30 cellular contexts compared by ENCODE assay signal in the genomic region with DNA sequence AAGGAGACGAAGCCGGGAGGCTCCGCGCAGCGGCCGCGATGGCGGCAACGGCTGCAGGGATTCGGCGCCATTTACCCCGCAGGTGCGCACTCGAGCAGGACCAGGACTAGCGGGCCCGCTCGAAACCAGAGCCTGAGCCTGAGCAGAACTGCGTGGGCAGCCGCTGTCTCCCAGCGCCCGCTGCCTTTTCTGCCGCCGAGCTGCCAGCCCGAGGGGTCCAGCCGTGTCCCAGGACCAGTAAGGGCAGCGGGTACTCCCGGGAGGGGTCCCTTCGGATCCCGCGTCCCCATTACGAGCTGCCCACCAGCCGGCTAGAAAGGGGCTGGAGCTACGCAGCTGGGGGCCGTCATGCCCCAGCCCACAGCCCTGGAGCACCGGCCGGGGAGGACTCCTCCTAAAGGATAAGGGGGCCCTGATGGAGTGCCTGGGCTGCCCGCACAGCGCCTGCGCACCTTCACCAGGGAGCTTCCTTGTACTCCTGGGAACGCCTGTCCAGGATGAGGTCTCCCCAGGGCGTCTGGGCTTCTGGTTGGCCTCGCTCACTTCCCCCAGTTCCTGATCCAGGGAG. TPM values are rescaled to one million over a fixed set of nuclear protein-coding genes. Genes with fewer than 3 reads are reported as not detected.
DNase-seq lines count a peak whose midpoint lies in the region; ATAC-seq and TF ChIP-seq lines count a peak whose summit lies in the region.
"Had no signal": no experiment of that assay in that cellular context is flagged by ENCODE, and none has a peak within 500 bp of the region (broad histone marks: within the 10 kb centered on the region; RNA-seq: fewer than 3 reads in every experiment).

No MANE protein-coding gene starts in this region.

- no peaks in the 10 kb centered on the region for H3K36me3 ChIP-seq in HUES64 (ENCODE audit: insufficient read depth, low read length)
- H3K36me3 ChIP-seq in hepatocyte (replicated peaks; ENCODE audit: insufficient read depth, low read depth): no peaks in the 10 kb centered on the region
- no peaks in the 10 kb centered on the region for H3K36me3 ChIP-seq in mesodermal cell (ENCODE audit: control insufficient read depth, insufficient read depth, low read length)
- H3K36me3 ChIP-seq: Peyer's patch, prostate gland, suprapubic skin, vagina had no signal

- H3K27ac Mint-ChIP-seq in stimulated activated memory B cell treated with anti-CD40 and anti-IgM and Interleukin-4, amounts not matched to agents 10 μg/mL and 1 μg/mL and 100 μg/mL, for 72 hours: no peak overlapping the region
- H3K27ac Mint-ChIP-seq: activated naive CD8-positive, alpha-beta T cell; activated T-helper 1 cell treated with anti-CD3 and anti-CD28 coated beads, Interleukin-12 subunit alpha, Interleukin-12 subunit beta, Interleukin-2, Interleukin-4 antibody, amounts not matched to agents 30 ng/mL and 10 ng/mL and 1 ng/mL, durations not matched to agents 14 hours and 24 hours and 36 hours; CD4-positive, alpha-beta T cell; natural killer cell; stimulated activated effector memory CD8-positive, alpha-beta T cell treated with anti-CD3 and anti-CD28 coated beads, Interleukin-12 subunit alpha, Interleukin-12 subunit beta, amount 100 ng/mL, for 72 hours; T-helper 2 cell treated with Interferon-gamma antibody and Interleukin-4, amounts not matched to agents 5 μg/mL and 100 μg/mL, for 36 hours had no signal

- H3K4me1 Mint-ChIP-seq in stimulated activated memory B cell treated with anti-CD40 and anti-IgM and Interleukin-4, amounts not matched to agents 10 μg/mL and 1 μg/mL and 100 μg/mL, for 72 hours: peaks cover 14% of the 10 kb centered on the region
- H3K4me1 Mint-ChIP-seq: central memory CD8-positive, alpha-beta T cell; natural killer cell had no signal

- no peaks in the 10 kb centered on the region for H3K36me3 Mint-ChIP-seq in stimulated activated memory B cell treated with anti-CD40 and anti-IgM and Interleukin-4, amounts not matched to agents 10 μg/mL and 1 μg/mL and 100 μg/mL, for 72 hours
- H3K36me3 Mint-ChIP-seq: activated naive CD8-positive, alpha-beta T cell; natural killer cell; stimulated activated effector memory CD8-positive, alpha-beta T cell treated with anti-CD3 and anti-CD28 coated beads, Interleukin-12 subunit alpha, Interleukin-12 subunit beta, amount 100 ng/mL, for 72 hours had no signal

- WGBS in HUES64: 6% methylated on average over 42 of the region's 42 CpGs
- 51% methylated on average over 41 of the region's 42 CpGs for WGBS in hepatocyte (ENCODE audit: low lambda C conversion rate, missing lambda C conversion rate)
- 13 to 17% methylated on average over 38 to 40 of the region's 42 CpGs for WGBS in mesodermal cell (ENCODE audit: insufficient coverage in 2 of 2), 2 experiments

- peak; percentile 24 for ATAC-seq in stimulated activated memory B cell treated with anti-CD40 and anti-IgM and Interleukin-4, amounts not matched to agents 10 μg/mL and 1 μg/mL and 100 μg/mL, for 72 hours
- ATAC-seq in HG03442 (IDR thresholded peaks at IDR 0.05; ENCODE audit: unreplicated experiment) (no peak), HG02973 (IDR thresholded peaks at IDR 0.05; ENCODE audit: unreplicated experiment) (no peak), HG02588 (IDR thresholded peaks at IDR 0.05; ENCODE audit: unreplicated experiment) (no peak)
- ATAC-seq: natural killer cell had no signal

- peaks cover 72% of the 10 kb centered on the region for H3K27me3 ChIP-seq in HUES64 (ENCODE audit: insufficient read depth, low read length)
- H3K27me3 ChIP-seq in hepatocyte: peaks cover 15% of the 10 kb centered on the region
- H3K27me3 ChIP-seq: vagina had no signal

- H2AFZ ChIP-seq in hepatocyte: no peak overlapping the region

- H3K9me2 ChIP-seq in hepatocyte (replicated peaks; ENCODE audit: insufficient read depth): no peaks in the 10 kb centered on the region

- no peak overlapping the region for H3K4me3 Mint-ChIP-seq in stimulated activated memory B cell treated with anti-CD40 and anti-IgM and Interleukin-4, amounts not matched to agents 10 μg/mL and 1 μg/mL and 100 μg/mL, for 72 hours
- H3K4me3 Mint-ChIP-seq: activated naive CD8-positive, alpha-beta T cell; activated T-helper 1 cell treated with anti-CD3 and anti-CD28 coated beads, Interleukin-12 subunit alpha, Interleukin-12 subunit beta, Interleukin-2, Interleukin-4 antibody, amounts not matched to agents 30 ng/mL and 10 ng/mL and 1 ng/mL, durations not matched to agents 14 hours and 24 hours and 36 hours; CD4-positive, alpha-beta T cell; central memory CD8-positive, alpha-beta T cell; natural killer cell; stimulated activated effector memory CD8-positive, alpha-beta T cell treated with anti-CD3 and anti-CD28 coated beads, Interleukin-12 subunit alpha, Interleukin-12 subunit beta, amount 100 ng/mL, for 72 hours; T-helper 2 cell treated with Interferon-gamma antibody and Interleukin-4, amounts not matched to agents 5 μg/mL and 100 μg/mL, for 36 hours had no signal

- no peaks in the 10 kb centered on the region for H3K79me2 ChIP-seq in hepatocyte

- H3K27ac ChIP-seq in HUES64 (ENCODE audit: low read depth, low read length): peak overlapping the region; percentile 30; the same call in 1 of the 2 replicates
- no peak overlapping the region for H3K27ac ChIP-seq in hepatocyte
- H3K27ac ChIP-seq in mesodermal cell (ENCODE audit: low read depth, low read length, severe bottlenecking): no peak overlapping the region
- H3K27ac ChIP-seq: Peyer's patch, prostate gland, suprapubic skin, vagina, VCaP had no signal

- H3K9ac ChIP-seq in HUES64 (ENCODE audit: low read depth, low read length): peak overlapping the region; percentile 61; the same call in 1 of the 2 replicates

- H3K4me3 ChIP-seq in HUES64 (ENCODE audit: low read length): peak overlapping the region; percentile 56
- H3K4me3 ChIP-seq in hepatocyte: no peak overlapping the region
- peak overlapping the region; percentile 49 for H3K4me3 ChIP-seq in mesodermal cell (ENCODE audit: extremely low read depth, insufficient read depth, low read length, poor library complexity, severe bottlenecking)
- H3K4me3 ChIP-seq: prostate gland, suprapubic skin, vagina had no signal

- peaks cover 4% of the 10 kb centered on the region for H3K9me3 Mint-ChIP-seq in stimulated activated memory B cell treated with anti-CD40 and anti-IgM and Interleukin-4, amounts not matched to agents 10 μg/mL and 1 μg/mL and 100 μg/mL, for 72 hours
- H3K9me3 Mint-ChIP-seq: activated T-helper 1 cell treated with anti-CD3 and anti-CD28 coated beads, Interleukin-12 subunit alpha, Interleukin-12 subunit beta, Interleukin-2, Interleukin-4 antibody, amounts not matched to agents 30 ng/mL and 10 ng/mL and 1 ng/mL, durations not matched to agents 14 hours and 24 hours and 36 hours; CD4-positive, alpha-beta T cell; central memory CD8-positive, alpha-beta T cell; natural killer cell; stimulated activated effector memory CD8-positive, alpha-beta T cell treated with anti-CD3 and anti-CD28 coated beads, Interleukin-12 subunit alpha, Interleukin-12 subunit beta, amount 100 ng/mL, for 72 hours; T-helper 2 cell treated with Interferon-gamma antibody and Interleukin-4, amounts not matched to agents 5 μg/mL and 100 μg/mL, for 36 hours had no signal

- DNase-seq in hepatocyte (ENCODE audit: low spot score): no peak
- DNase-seq: activated CD4-positive, alpha-beta T cell treated with anti-CD3 and anti-CD28 coated beads, Interleukin-2, amount 50 U/mL, for 1 hour; CD4-positive, alpha-beta T cell; GDM1; hippocampal formation; midbrain; natural killer cell; NCI-H1105 treated with DMSO at 0.1 percent for 48 hours; NCI-H2081; NCI-H510A; Peyer's patch; stimulated activated CD4-positive, alpha-beta T cell treated with anti-CD3 and anti-CD28 coated beads, Interleukin-2, amount 100 ng/mL, for 24 hours had no signal

- peaks cover 21% of the 10 kb centered on the region for H3K4me1 ChIP-seq in HUES64 (ENCODE audit: insufficient read depth, low read length)
- peaks cover 19% of the 10 kb centered on the region for H3K4me1 ChIP-seq in hepatocyte (ENCODE audit: insufficient read depth)
- H3K4me1 ChIP-seq in mesodermal cell (ENCODE audit: control insufficient read depth, insufficient read depth, low read length, poor library complexity, severe bottlenecking): peaks cover 31% of the 10 kb centered on the region
- H3K4me1 ChIP-seq: prostate gland had no signal

- TF ChIP-seq CTCF in hepatocyte (IDR thresholded peaks at IDR 0.05; ENCODE audit: poor library complexity): no peak

- H3K9me3 ChIP-seq in HUES64 (ENCODE audit: insufficient read depth, low read depth, low read length) (no peaks in the 10 kb centered on the region), hepatocyte (ENCODE audit: low read depth) (no peaks in the 10 kb centered on the region), mesodermal cell (ENCODE audit: control insufficient read depth, low read length) (no peaks in the 10 kb centered on the region)
- H3K9me3 ChIP-seq: Peyer's patch, prostate gland, suprapubic skin, vagina had no signal

- no peaks in the 10 kb centered on the region for H4K20me1 ChIP-seq in hepatocyte (ENCODE audit: insufficient read depth, poor library complexity, severe bottlenecking)

- peak overlapping the region; percentile 63 for H3K4me2 ChIP-seq in hepatocyte

- peaks cover 52% of the 10 kb centered on the region for H3K27me3 Mint-ChIP-seq in stimulated activated memory B cell treated with anti-CD40 and anti-IgM and Interleukin-4, amounts not matched to agents 10 μg/mL and 1 μg/mL and 100 μg/mL, for 72 hours

RNA-seq across cellular contexts. Expression of gene ALPP, which starts 9.9 kb away (rescaled TPM):
- not detected for polyA plus RNA-seq in HUES64 (2013, experiment 1 of 2)
- 0.13 TPM for polyA plus RNA-seq in HUES64 (2013, experiment 2 of 2)
- total RNA-seq in hepatocyte: 6.5 and 8.7 TPM in 2 replicates
- 1.2 and 1.3 TPM in 2 replicates for polyA plus RNA-seq in hepatocyte
- not detected for polyA plus RNA-seq in mesodermal cell (2013, experiment 1 of 2)
- not detected for polyA plus RNA-seq in mesodermal cell (2013, experiment 2 of 2)
- total RNA-seq: activated T-helper 1 cell treated with anti-CD3 and anti-CD28 coated beads, Interleukin-12 subunit alpha, Interleukin-12 subunit beta, Interleukin-2, Interleukin-4 antibody, amounts not matched to agents 30 ng/mL and 10 ng/mL and 1 ng/mL, durations not matched to agents 14 hours and 24 hours and 36 hours; CD4-positive, alpha-beta T cell; epithelial cell of proximal tubule; fibroblast of villous mesenchyme; Peyer's patch; skeletal muscle tissue; suprapubic skin; vagina had no signal

RNA-seq across cellular contexts. Expression of gene ALPG, which starts 18.2 kb away (rescaled TPM):
- 0.35 TPM for polyA plus RNA-seq in HUES64 (2013, experiment 1 of 2)
- 0.38 TPM for polyA plus RNA-seq in HUES64 (2013, experiment 2 of 2)
- total RNA-seq in hepatocyte: 0.16 and 1.5 TPM in 2 replicates
- polyA plus RNA-seq in hepatocyte: 0.08 and 0.86 TPM in 2 replicates
- not detected for polyA plus RNA-seq in mesodermal cell (2013, experiment 1 of 2)
- not detected for polyA plus RNA-seq in mesodermal cell (2013, experiment 2 of 2)
- total RNA-seq: activated T-helper 1 cell treated with anti-CD3 and anti-CD28 coated beads, Interleukin-12 subunit alpha, Interleukin-12 subunit beta, Interleukin-2, Interleukin-4 antibody, amounts not matched to agents 30 ng/mL and 10 ng/mL and 1 ng/mL, durations not matched to agents 14 hours and 24 hours and 36 hours; CD4-positive, alpha-beta T cell; epithelial cell of proximal tubule; fibroblast of villous mesenchyme; natural killer cell; Peyer's patch; skeletal muscle tissue; suprapubic skin; vagina had no signal
